In genomic region chr13:97921146-97921776, GRCh38 we compare ENCODE assay signal across 12 cellular contexts.
"Had no signal": no experiment of that assay in that cellular context is flagged by ENCODE, and none has a peak within 500 bp of the region (broad histone marks: within the 10 kb centered on the region; RNA-seq: fewer than 3 reads in every experiment).

No MANE protein-coding gene starts in this region.

- H3K27ac ChIP-seq: brain microvascular endothelial cell, esophagus muscularis mucosa, ovary, stomach, thyroid gland had no signal

- H3K36me3 ChIP-seq: brain microvascular endothelial cell, esophagus muscularis mucosa, ovary, stomach, thyroid gland had no signal

- H3K27me3 ChIP-seq: brain microvascular endothelial cell, esophagus muscularis mucosa, ovary, stomach, thyroid gland had no signal

- H3K4me3 ChIP-seq: esophagus muscularis mucosa, ovary, stomach, thyroid gland had no signal

- DNase-seq: activated CD4-positive, alpha-beta T cell treated with anti-CD3 and anti-CD28 coated beads, Interleukin-2, amount 10 ng/mL, durations not matched to agents 7 days and 5 days; activated CD4-positive, CD25-positive, alpha-beta regulatory T cell; activated T-cell treated with anti-CD3 and anti-CD28 coated beads for 4 hours; amygdala; brain microvascular endothelial cell; hippocampal formation; kidney glomerular epithelial cell; ovary; stomach; T-helper 2 cell; thyroid gland had no signal

- H3K9me3 ChIP-seq: esophagus muscularis mucosa, ovary, stomach, thyroid gland had no signal

- H3K4me1 ChIP-seq: esophagus muscularis mucosa, stomach had no signal
